ENCODE assay signal across 16 cellular contexts in the genomic region with DNA sequence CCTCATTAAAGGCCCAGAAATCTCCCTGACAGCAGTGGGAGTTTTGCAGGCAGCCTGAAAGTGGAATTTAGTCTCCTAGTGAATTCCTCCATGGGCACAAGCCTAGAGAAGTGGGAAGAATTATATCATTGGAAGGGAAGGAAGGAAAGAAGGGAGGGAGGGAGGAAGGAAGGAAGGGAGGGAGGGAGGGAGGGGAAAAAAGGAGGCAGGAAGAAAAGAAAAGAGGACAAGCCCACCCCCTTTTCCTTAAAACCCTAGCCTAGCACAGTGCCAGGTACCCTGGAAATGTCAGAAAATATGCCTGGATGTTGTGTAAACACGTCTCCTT.
"Had no signal": no experiment of that assay in that cellular context is flagged by ENCODE, and none has a peak within 500 bp of the region (broad histone marks: within the 10 kb centered on the region; RNA-seq: fewer than 3 reads in every experiment).

No MANE protein-coding gene starts in this region.

- H3K36me3 Mint-ChIP-seq: activated CD8-positive, alpha-beta memory T cell treated with anti-CD3 and anti-CD28 coated beads, Interleukin-2, amount 10 ng/mL, durations not matched to agents 7 days and 5 days had no signal

- DNase-seq: activated CD4-positive, alpha-beta T cell treated with anti-CD3 and anti-CD28 coated beads, Interleukin-2, amount 50 U/mL, for 48 hours; activated CD4-positive, CD25-positive, alpha-beta regulatory T cell treated with anti-CD3 and anti-CD28 coated beads, Interleukin-2, amount 50 U/mL, for 72 hours; activated CD8-positive, alpha-beta memory T cell treated with anti-CD3 and anti-CD28 coated beads, Interleukin-2, amount 10 ng/mL, durations not matched to agents 7 days and 5 days; activated naive CD4-positive, alpha-beta T cell; activated naive CD8-positive, alpha-beta T cell treated with anti-CD3 and anti-CD28 coated beads, Interleukin-2, amount 50 U/mL, for 24 hours; head of caudate nucleus; posterior cingulate gyrus; stimulated activated CD4-positive, alpha-beta T cell treated with anti-CD3 and anti-CD28 coated beads, Interleukin-4, amount 100 ng/mL, for 4 hours; stomach had no signal

- H3K4me1 Mint-ChIP-seq: activated CD8-positive, alpha-beta memory T cell treated with anti-CD3 and anti-CD28 coated beads, Interleukin-2, amount 10 ng/mL, durations not matched to agents 7 days and 5 days; activated naive CD8-positive, alpha-beta T cell treated with anti-CD3 and anti-CD28 coated beads, Interleukin-2, amount 50 U/mL, for 24 hours had no signal

- H3K9me3 Mint-ChIP-seq: T-helper 1 cell treated with Interleukin-12 subunit alpha and Interleukin-12 subunit beta and Interleukin-4 antibody, amounts not matched to agents 30 μg/mL and 1 μg/mL, for 36 hours had no signal

- H3K27ac Mint-ChIP-seq: activated CD8-positive, alpha-beta memory T cell treated with anti-CD3 and anti-CD28 coated beads, Interleukin-2, amount 10 ng/mL, durations not matched to agents 7 days and 5 days; activated naive CD8-positive, alpha-beta T cell treated with anti-CD3 and anti-CD28 coated beads, Interleukin-2, amount 50 U/mL, for 24 hours; T-helper 1 cell treated with Interleukin-12 subunit alpha and Interleukin-12 subunit beta and Interleukin-4 antibody, amounts not matched to agents 30 μg/mL and 1 μg/mL, for 36 hours had no signal

- ATAC-seq: activated CD8-positive, alpha-beta memory T cell treated with anti-CD3 and anti-CD28 coated beads, Interleukin-2, amount 10 ng/mL, durations not matched to agents 7 days and 5 days; activated naive CD8-positive, alpha-beta T cell treated with anti-CD3 and anti-CD28 coated beads, Interleukin-2, amount 50 U/mL, for 24 hours; foreskin keratinocyte had no signal

- H3K27me3 ChIP-seq: cardiac muscle cell, foreskin keratinocyte, neutrophil, stomach, vagina had no signal

- H3K36me3 ChIP-seq: cardiac muscle cell, neutrophil, stomach, thoracic aorta, vagina had no signal

- H3K4me3 ChIP-seq: cardiac muscle cell, skin epidermis, stomach, thoracic aorta, vagina had no signal

- H3K9me3 ChIP-seq: neutrophil, stomach, thoracic aorta, vagina had no signal

- H3K4me1 ChIP-seq: foreskin keratinocyte, vagina had no signal

- H3K4me3 Mint-ChIP-seq: activated CD8-positive, alpha-beta memory T cell treated with anti-CD3 and anti-CD28 coated beads, Interleukin-2, amount 10 ng/mL, durations not matched to agents 7 days and 5 days; activated naive CD8-positive, alpha-beta T cell treated with anti-CD3 and anti-CD28 coated beads, Interleukin-2, amount 50 U/mL, for 24 hours; T-helper 1 cell treated with Interleukin-12 subunit alpha and Interleukin-12 subunit beta and Interleukin-4 antibody, amounts not matched to agents 30 μg/mL and 1 μg/mL, for 36 hours had no signal

- H3K27me3 Mint-ChIP-seq: activated CD8-positive, alpha-beta memory T cell treated with anti-CD3 and anti-CD28 coated beads, Interleukin-2, amount 10 ng/mL, durations not matched to agents 7 days and 5 days had no signal

- H3K27ac ChIP-seq: cardiac muscle cell, foreskin keratinocyte, neutrophil, skin epidermis, thoracic aorta, vagina had no signal
